ENCODE assay signal across 8 cellular contexts in the genomic region with DNA sequence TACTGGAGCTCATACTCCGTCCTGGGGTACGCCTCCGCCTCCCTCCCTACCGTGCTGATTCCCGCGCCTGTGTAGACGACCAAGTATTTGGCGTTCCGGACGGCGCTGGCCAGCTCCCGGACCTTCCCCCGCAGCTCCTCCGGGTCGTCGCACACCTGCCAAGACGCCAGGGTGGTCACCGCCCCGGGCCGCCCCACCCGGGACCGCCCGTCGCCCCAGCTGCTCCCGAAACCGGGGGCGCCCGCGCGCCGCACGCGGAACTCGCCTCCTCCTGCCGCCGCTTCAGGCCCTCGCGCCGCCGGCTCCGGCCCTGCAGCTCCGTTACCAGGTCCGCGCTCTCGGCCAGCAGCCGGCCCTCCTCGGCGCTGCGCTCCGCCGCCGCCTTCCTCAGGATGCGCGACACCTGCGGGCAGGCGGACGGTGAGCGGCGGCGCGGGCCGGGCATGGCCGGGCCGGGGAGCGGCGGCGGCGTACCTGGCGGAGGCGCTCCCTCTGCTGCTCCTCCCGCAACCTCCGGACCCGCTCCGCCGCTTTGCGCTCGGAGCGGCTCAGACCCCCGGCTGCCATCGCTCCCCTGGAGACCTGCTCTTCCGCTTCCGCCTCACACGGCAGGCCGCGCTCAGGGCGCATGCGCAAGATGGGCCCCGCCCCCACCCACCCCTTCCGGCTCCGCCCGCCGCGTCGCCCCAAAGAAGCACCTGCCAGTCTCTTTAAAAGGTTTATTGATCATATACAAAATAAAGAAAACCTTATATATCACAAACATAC. TPM values are rescaled to one million over a fixed set of nuclear protein-coding genes. Genes with fewer than 3 reads are reported as not detected.
DNase-seq lines count a peak whose midpoint lies in the region; ATAC-seq and TF ChIP-seq lines count a peak whose summit lies in the region.

A gene with protein sequence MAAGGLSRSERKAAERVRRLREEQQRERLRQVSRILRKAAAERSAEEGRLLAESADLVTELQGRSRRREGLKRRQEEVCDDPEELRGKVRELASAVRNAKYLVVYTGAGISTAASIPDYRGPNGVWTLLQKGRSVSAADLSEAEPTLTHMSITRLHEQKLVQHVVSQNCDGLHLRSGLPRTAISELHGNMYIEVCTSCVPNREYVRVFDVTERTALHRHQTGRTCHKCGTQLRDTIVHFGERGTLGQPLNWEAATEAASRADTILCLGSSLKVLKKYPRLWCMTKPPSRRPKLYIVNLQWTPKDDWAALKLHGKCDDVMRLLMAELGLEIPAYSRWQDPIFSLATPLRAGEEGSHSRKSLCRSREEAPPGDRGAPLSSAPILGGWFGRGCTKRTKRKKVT (minus strand): TSS at position 612 of the 768 bp plus-strand sequence. CDS start 45 bp downstream, at position 567.

- H3K27me3 Mint-ChIP-seq in activated naive CD8-positive, alpha-beta T cell treated with anti-CD3 and anti-CD28 coated beads for 36 hours, result no peaks in the 10 kb centered on the region

- POLR2A ChIA-PET in HCT116 (lab: Charles Lee), result interaction anchor here (1.0 to 1.2 kb wide), 2 partner anchors 9 to 49 kb away, joined by 3 to 7 read pairs; no protein-coding TSS in a partner anchor

- peaks cover 15% of the 10 kb centered on the region for H3K36me3 Mint-ChIP-seq in activated naive CD8-positive, alpha-beta T cell treated with anti-CD3 and anti-CD28 coated beads for 36 hours

- peak within 1 kb of the TSS; percentile 90 for H3K27ac ChIP-seq in HCT116 (ENCODE audit: low read depth, low read length)
- H3K27ac ChIP-seq in SU-DHL-6 (ENCODE audit: low read depth, low read length), result peak within 1 kb of the TSS; percentile 54
- peak within 1 kb of the TSS; percentile 6 for H3K27ac ChIP-seq in parathyroid adenoma
- H3K27ac ChIP-seq in tibial artery, result peak within 1 kb of the TSS; percentile 56 to 74

- no peak for TF ChIP-seq CTCF in HCT116 (IDR thresholded peaks at IDR 0.05 in 2 of 3, conservative IDR thresholded peaks at IDR 0.05 in 1 of 3; ENCODE audit: borderline replicate concordance in 1 of 3, insufficient read depth in 1 of 3, low read depth in 2 of 3, low read length in 2 of 3)
- no peak for TF ChIP-seq CTCF in SU-DHL-6 (IDR thresholded peaks at IDR 0.05; ENCODE audit: insufficient read depth, low read length, poor library complexity, severe bottlenecking)
- TF ChIP-seq CTCF in parathyroid adenoma (IDR thresholded peaks at IDR 0.05), result no peak
- no peak for TF ChIP-seq CTCF in tibial artery (IDR thresholded peaks at IDR 0.05)

- no peak within 1 kb of the TSS for H2AFZ ChIP-seq in HCT116 (ENCODE audit: low read depth, low read length, poor library complexity, severe bottlenecking)
- H2AFZ ChIP-seq in SU-DHL-6 (ENCODE audit: low read depth, low read length, severe bottlenecking), result no peak within 1 kb of the TSS
- H2AFZ ChIP-seq in parathyroid adenoma, result peak within 1 kb of the TSS; percentile 63

- TF ChIP-seq RAD21 in HCT116 (IDR thresholded peaks at IDR 0.05; ENCODE audit: low read depth), result no peak

- H3F3A ChIP-seq in SU-DHL-6 (ENCODE audit: insufficient read depth), result no peaks in the 10 kb centered on the region

- peak within 1 kb of the TSS; percentile 88 for H3K9ac ChIP-seq in HCT116 (ENCODE audit: low read length)
- H3K9ac ChIP-seq in SU-DHL-6 (ENCODE audit: low read length), result peak within 1 kb of the TSS; percentile 92
- H3K9ac ChIP-seq in parathyroid adenoma, result no peak within 1 kb of the TSS

- H3K4me3 ChIP-seq in HCT116 (replicated peaks in 1 of 2; ENCODE audit: low read depth in 1 of 2, low read length in 2 of 2) (peak within 1 kb of the TSS; percentile 66 to 67), SU-DHL-6 (ENCODE audit: insufficient read depth, low read length, poor library complexity, severe bottlenecking) (peak within 1 kb of the TSS; percentile 85), parathyroid adenoma (ENCODE audit: low read depth, low read length) (peak within 1 kb of the TSS; percentile 59), tibial artery (peak within 1 kb of the TSS; percentile 66 to 71)

- peaks cover 18% of the 10 kb centered on the region for H3K4me1 Mint-ChIP-seq in activated naive CD8-positive, alpha-beta T cell treated with anti-CD3 and anti-CD28 coated beads for 36 hours

- no TSS peak for BruUV-seq in HCT116 (replicated peaks; lab: Mats Ljungman, UMichigan)

- CTCF ChIA-PET in HCT116 (lab: Charles Lee), result interaction anchor here (1.1 kb wide), 1 partner anchor 10 kb away, joined by 5 read pairs; the partner anchor contains the start of gene MAFG

- H3K9me3 Mint-ChIP-seq in activated naive CD8-positive, alpha-beta T cell treated with anti-CD3 and anti-CD28 coated beads for 36 hours, result no peaks in the 10 kb centered on the region

- H3K4me1 ChIP-seq in HCT116 (ENCODE audit: control insufficient read depth in 1 of 2, insufficient read depth in 2 of 2, low read length in 2 of 2) (peaks cover 25 to 46% of the 10 kb centered on the region in 2 experiments), parathyroid adenoma (peaks cover 13% of the 10 kb centered on the region), tibial artery (peaks cover 0 to 44% (median 18%) of the 10 kb centered on the region in 4 donors)

- DNase-seq in Daoy (ENCODE audit: low read depth) (peak; percentile 89), HCT116 (ENCODE audit: low read depth, low spot score) (peak; percentile 39), NCI-H1048 (lab: John Stamatoyannopoulos, UW) (peak; percentile 61), Right ventricle myocardium inferior (ENCODE audit: missing footprints) (peak; percentile 88), tibial artery (peak; percentile 48 to 87)
- DNase-seq in activated naive CD8-positive, alpha-beta T cell treated with anti-CD3 and anti-CD28 coated beads for 36 hours, result peak; percentile 82

- H3K4me3 Mint-ChIP-seq in activated naive CD8-positive, alpha-beta T cell treated with anti-CD3 and anti-CD28 coated beads for 36 hours, result peak within 1 kb of the TSS; percentile 88

- no peaks in the 10 kb centered on the region for H3K9me2 ChIP-seq in HCT116 (ENCODE audit: insufficient read depth)
- no peaks in the 10 kb centered on the region for H3K9me2 ChIP-seq in SU-DHL-6 (replicated peaks; ENCODE audit: insufficient read depth, low read length)

- peak within 1 kb of the TSS; percentile 75 for H3K27ac Mint-ChIP-seq in activated naive CD8-positive, alpha-beta T cell treated with anti-CD3 and anti-CD28 coated beads for 36 hours

- intact Hi-C loops in HCT116 (cut with micrococcal nuclease), result no loop called here
- intact Hi-C loops in Right ventricle myocardium inferior (cut with DNase I), result no loop called here
- intact Hi-C loops in tibial artery (cut with DNase I; ENCODE audit: low total_unique reads), result no loop called here

- H3K79me2 ChIP-seq in HCT116 (ENCODE audit: insufficient read depth, low read length) (peaks cover 79% of the 10 kb centered on the region), SU-DHL-6 (ENCODE audit: insufficient read depth, low read length) (peaks cover 54% of the 10 kb centered on the region), parathyroid adenoma (peaks cover 64% of the 10 kb centered on the region)

- peak within 1 kb of the TSS; percentile 82 for H3K4me2 ChIP-seq in HCT116 (ENCODE audit: low read length)
- peak within 1 kb of the TSS; percentile 93 for H3K4me2 ChIP-seq in SU-DHL-6 (ENCODE audit: low read depth, low read length, poor library complexity, severe bottlenecking)
- peak within 1 kb of the TSS; percentile 78 for H3K4me2 ChIP-seq in parathyroid adenoma (ENCODE audit: low read length)

- ATAC-seq in HCT116 (peak; percentile 75), Right ventricle myocardium inferior (peak; percentile 72)

- no peaks in the 10 kb centered on the region for H3K27me3 ChIP-seq in HCT116 (ENCODE audit: insufficient read depth, low read length)
- no peaks in the 10 kb centered on the region for H3K27me3 ChIP-seq in SU-DHL-6 (ENCODE audit: low read length)
- no peaks in the 10 kb centered on the region for H3K27me3 ChIP-seq in parathyroid adenoma (ENCODE audit: control insufficient read depth, insufficient read depth, low read length)
- no peaks in the 10 kb centered on the region for H3K27me3 ChIP-seq in tibial artery

- no peaks in the 10 kb centered on the region for H3K9me3 ChIP-seq in HCT116 (ENCODE audit: control insufficient read depth in 1 of 2, insufficient read depth in 1 of 2, low read depth in 1 of 2, low read length in 2 of 2)
- no peaks in the 10 kb centered on the region for H3K9me3 ChIP-seq in SU-DHL-6 (ENCODE audit: insufficient read depth, low read length)
- no peaks in the 10 kb centered on the region for H3K9me3 ChIP-seq in parathyroid adenoma (ENCODE audit: control insufficient read depth, low read length)
- H3K9me3 ChIP-seq in tibial artery, result no peaks in the 10 kb centered on the region

- TF ChIP-seq POLR2A in HCT116 (IDR thresholded peaks at IDR 0.05; ENCODE audit: borderline replicate concordance, extremely low read depth, insufficient read depth, insufficient read length), result peak; percentile 36

- H3K36me3 ChIP-seq in HCT116 (ENCODE audit: control insufficient read depth in 1 of 2, insufficient read depth in 2 of 2, low read length in 2 of 2), result peaks cover 36 to 66% of the 10 kb centered on the region in 2 experiments; a peak in 3 of 4 replicates
- no peaks in the 10 kb centered on the region for H3K36me3 ChIP-seq in SU-DHL-6 (ENCODE audit: low read length)
- H3K36me3 ChIP-seq in parathyroid adenoma (ENCODE audit: control insufficient read depth, insufficient read depth, low read length), result no peaks in the 10 kb centered on the region
- peaks cover 33 to 73% (median 48%) of the 10 kb centered on the region in 3 donors for H3K36me3 ChIP-seq in tibial artery

- RAD21 ChIA-PET in HCT116 (lab: Charles Lee; ENCODE audit: low non-redundant PET in 1 of 2, low total read pairs in 2 of 2, uncharacterized antibody in 2 of 2, unreplicated experiment in 2 of 2), result no interaction called here

- no peaks in the 10 kb centered on the region for H4K20me1 ChIP-seq in HCT116 (ENCODE audit: insufficient read depth)
- H4K20me1 ChIP-seq in SU-DHL-6 (ENCODE audit: low read depth, low read length), result no peaks in the 10 kb centered on the region

TF ChIP-seq in HCT116, 20 proteins besides CTCF, POLR2A, EP300 and RAD21 (continues in another document):
- TF ChIP-seq EGR1 (IDR thresholded peaks at IDR 0.05; ENCODE audit: low read depth) (no peak), YY1 (IDR thresholded peaks at IDR 0.05; ENCODE audit: extremely low read depth, insufficient replicate concordance, low read depth, low read length) (peak; percentile 78), ZFX (IDR thresholded peaks at IDR 0.05) (peak; percentile 67; the same call in 1 of the 2 replicates), CEBPB (IDR thresholded peaks at IDR 0.05; ENCODE audit: low read depth) (no peak), EZH2phosphoT487 (IDR thresholded peaks at IDR 0.05; ENCODE audit: borderline replicate concordance) (no peak), SIN3A (IDR thresholded peaks at IDR 0.05; ENCODE audit: low read depth) (peak; percentile 70; the same call in 1 of the 2 replicates), SP1 (IDR thresholded peaks at IDR 0.05; ENCODE audit: low read depth) (peak; percentile 52; the same call in 1 of the 2 replicates), POLR2AphosphoS5 (IDR thresholded peaks at IDR 0.05; ENCODE audit: low read depth, low read length) (peak; percentile 92)

RNA-seq across cellular contexts. Expression of the gene that starts here (rescaled TPM):
- 30.5 and 40.5 TPM in 2 replicates for total RNA-seq in Daoy (2014; rRNA removed; shearing (Covaris generic))
- total RNA-seq in HCT116 (2021; ENCODE audit: unreplicated experiment) (62.6 TPM), Right ventricle myocardium inferior (6.2 TPM)
- 43.7 and 50.8 TPM in 2 replicates for polyA plus RNA-seq in HCT116 (2012)
- total RNA-seq in activated naive CD8-positive, alpha-beta T cell treated with anti-CD3 and anti-CD28 coated beads for 36 hours, result 10 to 100 TPM; 27.3 to 30.1 TPM

Comparison
In these comparisons a context has a peak if more than half of its experiments do, and no peak if none do; other contexts are left out.
1. Peak in every context shown above with its lines: DNase-seq, ATAC-seq, H3K4me3 ChIP-seq and H3K27ac ChIP-seq.
2. DNase-seq: peak in every context shown above with its lines; median percentile 89 in Daoy; 88 in Right ventricle myocardium inferior; 82 in activated naive CD8-positive, alpha-beta T cell treated with anti-CD3 and anti-CD28 coated beads for 36 hours; 68 in tibial artery; 61 in NCI-H1048; 39 in HCT116.
3. H3K27ac ChIP-seq: peak in every context shown above with its lines; median percentile 90 in HCT116; 65 in tibial artery; 54 in SU-DHL-6; 6 in parathyroid adenoma.